ENCODE assay signal across 6 cellular contexts in the genomic region with DNA sequence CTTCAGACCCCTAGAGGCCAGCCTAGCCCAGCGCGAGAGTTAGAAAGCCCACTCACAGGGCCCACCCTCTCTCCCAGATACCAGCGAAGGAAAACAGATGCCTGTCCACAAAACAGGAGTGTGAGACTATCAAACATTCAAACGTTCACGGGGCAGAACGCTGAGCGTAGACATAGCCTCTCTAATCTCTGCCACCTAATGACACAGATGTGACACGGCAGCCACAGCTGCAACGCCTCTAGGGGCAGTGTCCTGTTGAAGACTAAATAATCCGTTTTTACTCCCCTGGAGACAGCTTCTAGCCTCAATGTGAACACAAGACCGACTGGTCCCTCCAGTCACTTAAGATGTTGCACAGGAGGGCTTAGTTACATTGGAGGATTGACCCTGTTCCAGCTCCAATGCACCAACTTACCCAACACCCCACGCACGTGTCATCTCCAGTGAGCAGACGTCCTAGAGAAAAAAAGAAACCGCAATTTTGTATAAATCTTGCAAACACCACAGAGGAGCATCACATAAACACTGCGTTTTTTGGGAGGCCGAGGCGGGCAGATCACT. TPM values are rescaled to one million over a fixed set of nuclear protein-coding genes. Genes with fewer than 3 reads are reported as not detected.
DNase-seq lines count a peak whose midpoint lies in the region; ATAC-seq lines count a peak whose summit lies in the region.

No MANE protein-coding gene starts in this region.

- peak; percentile 45 to 75 for DNase-seq in NOMO-1 (lab: John Stamatoyannopoulos, UW; ENCODE audit: unreplicated experiment in 2 of 2)
- no peak for DNase-seq in NOMO-1 treated with dmso at 0.1 percent for 144 hours (lab: John Stamatoyannopoulos, UW; ENCODE audit: unreplicated experiment)
- DNase-seq in activated T-cell treated with anti-CD3 and anti-CD28 coated beads, Interleukin-2, amount 50 U/mL, for 1 hour, result peak; percentile 56
- DNase-seq in left colon, result peak in 1 of 2 donors; percentile 55
- no peak for DNase-seq in effector CD8-positive, alpha-beta T cell (lab: John Stamatoyannopoulos, UW)
- no peak for DNase-seq in NCI-H226

- peak; percentile 47 for ATAC-seq in left colon

- intact Hi-C loops in left colon (cut with DNase I, micrococcal nuclease), result no loop called here

RNA-seq across cellular contexts. Expression of a gene that starts 14.3 kb away (rescaled TPM):
- 1 to 10 TPM; 1.3 to 2.1 TPM for total RNA-seq in left colon

RNA-seq across cellular contexts. Expression of a gene that starts 16.0 kb away (rescaled TPM):
- total RNA-seq in left colon, result 1 to 10 TPM; 1.2 to 2.4 TPM

RNA-seq across cellular contexts. Expression of a gene that starts 21.6 kb away (rescaled TPM):
- total RNA-seq in left colon, result 1 to 10 TPM; 1.0 to 3.6 TPM

RNA-seq across cellular contexts. Expression of a gene that starts 31.3 kb away (rescaled TPM):
- total RNA-seq in left colon, result under 1 TPM in 1 of 2 donors, not detected in 1; 0.36 TPM

RNA-seq across cellular contexts. Expression of a gene that starts 37.6 kb away (rescaled TPM):
- 10 to 100 TPM in 1 of 2 donors, 1 to 10 TPM in 1; 8.0 to 15.9 TPM for total RNA-seq in left colon

Comparison
In these comparisons a context has a peak if more than half of its experiments do, and no peak if none do; other contexts are left out.
1. DNase-seq: peak in NOMO-1 (2 of 2) and activated T-cell treated with anti-CD3 and anti-CD28 coated beads, Interleukin-2, amount 50 U/mL, for 1 hour (single experiment); none in NOMO-1 treated with dmso at 0.1 percent for 144 hours (single experiment), effector CD8-positive, alpha-beta T cell (single experiment) and NCI-H226 (single experiment).